Comparison of ENCODE assay signal across 22 cellular contexts in the genomic region with DNA sequence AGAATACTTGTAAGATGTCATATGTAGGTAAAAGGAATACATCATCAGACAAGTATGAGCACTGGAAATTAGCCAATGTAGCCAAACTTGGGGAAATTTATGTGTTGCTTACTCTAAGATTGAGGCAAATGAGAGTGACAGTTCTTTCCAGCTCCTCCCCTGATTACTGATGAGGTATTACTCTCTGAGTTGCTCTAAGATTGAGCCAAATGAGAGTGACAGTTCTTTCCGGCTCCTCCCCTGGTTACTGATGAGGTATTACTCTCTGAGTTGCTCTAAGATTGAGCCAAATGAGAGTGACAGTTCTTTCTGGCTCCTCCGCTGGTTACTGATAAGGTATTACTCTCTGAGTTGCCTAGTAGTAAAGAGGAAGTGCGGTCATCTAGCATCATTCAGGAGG.
"Had no signal": no experiment of that assay in that cellular context is flagged by ENCODE, and none has a peak within 500 bp of the region (broad histone marks: within the 10 kb centered on the region; RNA-seq: fewer than 3 reads in every experiment).

No MANE protein-coding gene starts in this region.

- H2AFZ ChIP-seq: parathyroid adenoma had no signal

- H3K36me3 ChIP-seq: colonic mucosa, esophagus squamous epithelium, left ventricle myocardium inferior, lower lobe of right lung, prostate gland, spleen, tibial artery, upper lobe of right lung had no signal

- H3K9ac ChIP-seq: parathyroid adenoma had no signal

- H3K4me1 ChIP-seq: colonic mucosa, esophagus squamous epithelium, foreskin keratinocyte, left ventricle myocardium inferior, lower lobe of right lung, parathyroid adenoma, prostate gland, spleen, tibial artery, upper lobe of right lung had no signal

- FAIRE-seq: keratinocyte had no signal

- H3K79me2 ChIP-seq: parathyroid adenoma had no signal

- H3K27me3 ChIP-seq: colonic mucosa, esophagus squamous epithelium, foreskin keratinocyte, spleen, tibial artery, upper lobe of right lung had no signal

- H3K27ac ChIP-seq: colonic mucosa, esophagus squamous epithelium, foreskin keratinocyte, left ventricle myocardium inferior, lower lobe of right lung, parathyroid adenoma, prostate gland, spleen, tibial artery, upper lobe of right lung had no signal

- H3K4me3 ChIP-seq: colonic mucosa, esophagus squamous epithelium, left ventricle myocardium inferior, lower lobe of right lung, prostate gland, spleen, tibial artery, upper lobe of right lung had no signal

- DNase-seq: colonic mucosa; dermis blood vessel endothelial cell; esophagus squamous epithelium; foreskin keratinocyte; immature natural killer cell; left cardiac atrium; left ventricle myocardium inferior; lower lobe of right lung; mesenchymal stem cell; midbrain; occipital lobe; spleen; stimulated activated CD4-positive, alpha-beta T cell treated with anti-CD3 and anti-CD28 coated beads, Interleukin-15, amount 100 ng/mL, for 24 hours; stimulated activated CD4-positive, alpha-beta T cell treated with anti-CD3 and anti-CD28 coated beads, Interleukin-1b, Interleukin-23, amount 100 ng/mL, for 48 hours; stimulated activated CD4-positive, alpha-beta T cell treated with anti-CD3 and anti-CD28 coated beads, Interleukin-4, amount 100 ng/mL, for 24 hours; tibial artery; upper lobe of right lung had no signal

- H3K9me3 ChIP-seq: colonic mucosa, esophagus squamous epithelium, left ventricle myocardium inferior, lower lobe of right lung, prostate gland, tibial artery, upper lobe of right lung had no signal

- ATAC-seq: foreskin keratinocyte; lower lobe of right lung; sciatic nerve; stimulated activated memory B cell treated with anti-CD40 and anti-IgM and Interleukin-4, amounts not matched to agents 10 μg/mL and 1 μg/mL and 100 μg/mL, for 72 hours; upper lobe of right lung had no signal
